ENCODE assay signal across 28 cellular contexts in the genomic region with DNA sequence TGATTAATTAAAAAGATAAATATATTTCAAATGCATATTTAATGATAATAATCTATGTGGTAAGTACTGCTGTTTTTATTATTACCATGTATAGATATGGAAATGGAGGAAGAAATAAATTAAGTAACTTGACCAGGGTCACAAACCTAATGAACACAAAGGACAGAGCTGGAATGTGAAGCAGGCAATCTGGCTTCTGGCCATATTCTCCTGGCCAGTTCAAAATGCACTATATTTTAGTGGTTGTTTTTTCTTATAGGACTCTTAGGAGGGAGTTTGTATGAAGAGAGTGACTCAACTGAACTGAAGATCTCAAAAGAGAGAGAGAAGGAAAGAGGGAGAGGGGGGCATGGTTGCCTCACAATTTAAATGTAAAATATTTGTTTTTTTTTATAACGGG.
DNase-seq lines count a peak whose midpoint lies in the region; ATAC-seq, FAIRE-seq and TF ChIP-seq lines count a peak whose summit lies in the region.
"Had no signal": no experiment of that assay in that cellular context is flagged by ENCODE, and none has a peak within 500 bp of the region (broad histone marks: within the 10 kb centered on the region; RNA-seq: fewer than 3 reads in every experiment).

No MANE protein-coding gene starts in this region.

- no peaks in the 10 kb centered on the region for H3K4me1 ChIP-seq in astrocyte (ENCODE audit: insufficient read depth, low read length)
- H3K4me1 ChIP-seq in neuronal stem cell (ENCODE audit: control insufficient read depth in 2 of 2, insufficient read depth in 1 of 2, low read depth in 1 of 2, low read length in 2 of 2), result peaks cover 0 to 2% of the 10 kb centered on the region in 2 donors
- H3K4me1 ChIP-seq: Peyer's patch had no signal

- H3K9me3 Mint-ChIP-seq in astrocyte (ENCODE audit: unreplicated experiment), result peaks cover 16% of the 10 kb centered on the region

- no peak overlapping the region for H4K91ac ChIP-seq in neuronal stem cell (ENCODE audit: low read depth, low read length, poor library complexity)

- H3K9me3 ChIP-seq in astrocyte (ENCODE audit: insufficient read depth, low read depth, low read length) (peaks cover 5% of the 10 kb centered on the region), neuronal stem cell (replicated peaks in 1 of 2; ENCODE audit: control insufficient read depth in 2 of 2, insufficient read depth in 1 of 2, low read depth in 1 of 2, low read length in 2 of 2) (peaks cover 0 to 4% of the 10 kb centered on the region in 2 donors)

- H3K4me3 Mint-ChIP-seq in astrocyte (ENCODE audit: unreplicated experiment), result no peak overlapping the region
- H3K4me3 Mint-ChIP-seq: GM23338, H9 had no signal

- WGBS in neuronal stem cell (ENCODE audit: extremely low coverage in 2 of 2, insufficient read length in 2 of 2, insufficient replicate concordance in 1 of 2), 2 donors, result no CpG with 5 or more reads among the region's 1 CpG

- no peaks in the 10 kb centered on the region for H3K79me2 ChIP-seq in astrocyte (ENCODE audit: insufficient read depth, low read length)

- H2AK5ac ChIP-seq in neuronal stem cell (ENCODE audit: low read depth, low read length), result no peak overlapping the region

- no peak overlapping the region for H3K9ac ChIP-seq in astrocyte (ENCODE audit: low read length)
- H3K9ac ChIP-seq in neuronal stem cell (ENCODE audit: low read depth, low read length, poor library complexity), result no peak overlapping the region

- H2AFZ ChIP-seq in astrocyte (ENCODE audit: low read depth, low read length), result no peak overlapping the region
- H2AFZ ChIP-seq in neuronal stem cell (ENCODE audit: low read length), result peak overlapping the region; percentile 55
- H2AFZ ChIP-seq: GM23338 had no signal

- no peak overlapping the region for H2BK15ac ChIP-seq in neuronal stem cell (ENCODE audit: low read length)

- DNase-seq in A172 (ENCODE audit: low spot score) (peak; percentile 2), astrocyte (ENCODE audit: low read depth) (no peak), iPS-NIHi11 (ENCODE audit: low spot score) (peak; percentile 4), neuronal stem cell (ENCODE audit: low spot score) (no peak), cardiac septum (ENCODE audit: low spot score) (no peak)
- DNase-seq in activated CD4-positive, alpha-beta T cell treated with anti-CD3 and anti-CD28 coated beads for 1 hour, result no peak
- DNase-seq: 8988T, Calu3, DMS153, DND-41, H9, Kasumi-1, NCI-H1092 treated with DMSO at 0.1 percent for 48 hours, NCI-H1436, NCI-H187, NCI-H2081 treated with DMSO at 0.1 percent for 48 hours, NCI-H2171, NCI-H226, NCI-H510A, OCI-M1, Peyer's patch, SIG-M5 had no signal

- H3K4me2 ChIP-seq in astrocyte (ENCODE audit: low read length), result no peak overlapping the region
- no peak overlapping the region for H3K4me2 ChIP-seq in neuronal stem cell (ENCODE audit: insufficient read depth, low read length, poor library complexity, severe bottlenecking)
- H3K4me2 ChIP-seq: GM23338 had no signal

- intact Hi-C loops in cardiac septum (cut with DNase I), result no loop called here

- H3K14ac ChIP-seq in neuronal stem cell (ENCODE audit: low read length), result no peak overlapping the region

- H4K20me1 ChIP-seq in astrocyte (ENCODE audit: insufficient read depth, low read length), result no peaks in the 10 kb centered on the region

- H3K36me3 Mint-ChIP-seq in astrocyte (ENCODE audit: low read depth, unreplicated experiment), result no peaks in the 10 kb centered on the region

- no peak overlapping the region for H3K27ac ChIP-seq in astrocyte (ENCODE audit: low read depth, low read length)
- no peak overlapping the region for H3K27ac ChIP-seq in neuronal stem cell (replicated peaks; ENCODE audit: low read length)
- H3K27ac ChIP-seq: HL-60, Peyer's patch had no signal

- no peaks in the 10 kb centered on the region for H3K27me3 Mint-ChIP-seq in astrocyte (ENCODE audit: low read depth, unreplicated experiment)

- H3K4me1 Mint-ChIP-seq in astrocyte (ENCODE audit: low read depth, unreplicated experiment), result peaks cover 25% of the 10 kb centered on the region
- H3K4me1 Mint-ChIP-seq: GM23338, H9 had no signal

- H3K4ac ChIP-seq in neuronal stem cell (ENCODE audit: low read length), result no peak overlapping the region

- H3K27me3 ChIP-seq in astrocyte (ENCODE audit: insufficient read depth, low read length) (no peaks in the 10 kb centered on the region), neuronal stem cell (ENCODE audit: control insufficient read depth in 3 of 3, insufficient read depth in 3 of 3, low read depth in 1 of 3, low read length in 3 of 3) (no peaks in the 10 kb centered on the region)
- H3K27me3 ChIP-seq: Peyer's patch had no signal

- no peak overlapping the region for H2BK120ac ChIP-seq in neuronal stem cell (ENCODE audit: low read depth, low read length)

- H3K36me3 ChIP-seq in astrocyte (ENCODE audit: insufficient read depth, low read length) (no peaks in the 10 kb centered on the region), neuronal stem cell (replicated peaks in 1 of 2; ENCODE audit: control insufficient read depth in 2 of 2, insufficient read depth in 2 of 2, low read length in 2 of 2) (no peaks in the 10 kb centered on the region)
- H3K36me3 ChIP-seq: Peyer's patch had no signal

- FAIRE-seq in astrocyte (lab: Jason Lieb, UNC), result no peak
- FAIRE-seq: HepG2, K562 had no signal

- ATAC-seq in HG02763 (IDR thresholded peaks at IDR 0.05; ENCODE audit: unreplicated experiment) (no peak), GM21360 (IDR thresholded peaks at IDR 0.05; ENCODE audit: unreplicated experiment) (no peak)
- ATAC-seq: GM23338, HepG2, K562 had no signal

- no peak overlapping the region for H3K4me3 ChIP-seq in astrocyte (ENCODE audit: insufficient read depth, low read depth, low read length)
- no peak overlapping the region for H3K4me3 ChIP-seq in neuronal stem cell (ENCODE audit: low read length in 2 of 2)
- H3K4me3 ChIP-seq: GM23338, K562, Peyer's patch had no signal

- no peak overlapping the region for H4K8ac ChIP-seq in neuronal stem cell (ENCODE audit: low read depth, low read length)

- peak overlapping the region; percentile 92 for H3K27ac Mint-ChIP-seq in astrocyte (ENCODE audit: unreplicated experiment)
- H3K27ac Mint-ChIP-seq: GM23338, H9 had no signal

- no peak overlapping the region for H3K23ac ChIP-seq in neuronal stem cell (ENCODE audit: low read depth, low read length, poor library complexity)

- H3K18ac ChIP-seq in neuronal stem cell (ENCODE audit: low read length), result no peak overlapping the region

- no peak for TF ChIP-seq CTCF in astrocyte (IDR thresholded peaks at IDR 0.05; ENCODE audit: insufficient read depth, low read depth, low read length)

- H2BK5ac ChIP-seq in neuronal stem cell (ENCODE audit: low read length), result no peak overlapping the region

- H3K79me1 ChIP-seq in neuronal stem cell (ENCODE audit: low read depth, low read length), result no peaks in the 10 kb centered on the region

- no peak overlapping the region for H2BK12ac ChIP-seq in neuronal stem cell (ENCODE audit: low read length)

Comparison
In these comparisons a context has a peak if more than half of its experiments do, and no peak if none do; other contexts are left out.
1. DNase-seq: peak in A172 (single experiment) and iPS-NIHi11 (single experiment); none in astrocyte (single experiment), neuronal stem cell (single experiment), activated CD4-positive, alpha-beta T cell treated with anti-CD3 and anti-CD28 coated beads for 1 hour (single experiment) and cardiac septum (single experiment).